36 cellular contexts compared by ENCODE assay signal in genomic region chr3:14241716-14242115, GRCh38.
"Had no signal": no experiment of that assay in that cellular context is flagged by ENCODE, and none has a peak within 500 bp of the region (broad histone marks: within the 10 kb centered on the region; RNA-seq: fewer than 3 reads in every experiment).

No MANE protein-coding gene starts in this region.

- H3K36me3 Mint-ChIP-seq: activated CD4-positive, alpha-beta memory T cell treated with anti-CD3 and anti-CD28 coated beads for 36 hours; activated naive CD4-positive, alpha-beta T cell treated with anti-CD3 and anti-CD28 coated beads, Interleukin-2, amount 10 ng/mL, durations not matched to agents 7 days and 5 days; activated naive CD4-positive, alpha-beta T cell treated with anti-CD3 and anti-CD28 coated beads, Interleukin-2, amount 50 U/mL, for 24 hours; activated naive CD8-positive, alpha-beta T cell; activated naive CD8-positive, alpha-beta T cell treated with anti-CD3 and anti-CD28 coated beads, Interleukin-2, amount 10 ng/mL, durations not matched to agents 7 days and 5 days; brain had no signal

- H3K4me1 Mint-ChIP-seq: activated B cell treated with CpG ODN at 0.5 μM for 24 hours; activated CD4-positive, alpha-beta T cell treated with anti-CD3 and anti-CD28 coated beads, Interleukin-2, amount 10 ng/mL, durations not matched to agents 24 days and 14 days; activated naive CD4-positive, alpha-beta T cell treated with anti-CD3 and anti-CD28 coated beads, Interleukin-2, amount 10 ng/mL, durations not matched to agents 7 days and 5 days; activated naive CD4-positive, alpha-beta T cell treated with anti-CD3 and anti-CD28 coated beads, Interleukin-2, amount 50 U/mL, for 24 hours; activated naive CD8-positive, alpha-beta T cell treated with anti-CD3 and anti-CD28 coated beads, Interleukin-2, amount 10 ng/mL, durations not matched to agents 7 days and 5 days; activated naive CD8-positive, alpha-beta T cell treated with anti-CD3 and anti-CD28 coated beads, Interleukin-2, amount 50 U/mL, for 24 hours; brain; central memory CD8-positive, alpha-beta T cell had no signal

- H3K4me1 ChIP-seq: ascending aorta had no signal

- H3K27me3 ChIP-seq: ascending aorta had no signal

- ATAC-seq: activated CD8-positive, alpha-beta T cell treated with anti-CD3 and anti-CD28 coated beads for 36 hours; activated naive CD8-positive, alpha-beta T cell treated with anti-CD3 and anti-CD28 coated beads, Interleukin-2, amount 50 U/mL, for 24 hours had no signal

- H3K9me3 ChIP-seq: ascending aorta had no signal

- H3K27ac ChIP-seq: ascending aorta, cardiac muscle cell, VCaP had no signal

- H3K9me3 Mint-ChIP-seq: activated B cell treated with CpG ODN at 0.5 μM for 24 hours; activated CD4-positive, alpha-beta memory T cell treated with anti-CD3 and anti-CD28 coated beads for 36 hours; activated CD4-positive, alpha-beta T cell treated with anti-CD3 and anti-CD28 coated beads, Interleukin-2, amount 10 ng/mL, durations not matched to agents 24 days and 14 days; activated CD8-positive, alpha-beta T cell treated with anti-CD3 and anti-CD28 coated beads for 36 hours; activated naive CD4-positive, alpha-beta T cell treated with anti-CD3 and anti-CD28 coated beads, Interleukin-2, amount 10 ng/mL, durations not matched to agents 7 days and 5 days; activated naive CD4-positive, alpha-beta T cell treated with anti-CD3 and anti-CD28 coated beads, Interleukin-2, amount 50 U/mL, for 24 hours; activated naive CD8-positive, alpha-beta T cell treated with anti-CD3 and anti-CD28 coated beads, Interleukin-2, amount 10 ng/mL, durations not matched to agents 7 days and 5 days; activated naive CD8-positive, alpha-beta T cell treated with anti-CD3 and anti-CD28 coated beads, Interleukin-2, amount 50 U/mL, for 24 hours; activated T-helper 2 cell treated with anti-CD3 and anti-CD28 coated beads, Interferon-gamma antibody, Interleukin-2, Interleukin-4, amounts not matched to agents 10 μg/mL and 5 μg/mL and 100 μg/mL, durations not matched to agents 14 hours and 24 hours and 36 hours; brain; central memory CD8-positive, alpha-beta T cell; T-helper 1 cell treated with Interleukin-12 subunit alpha and Interleukin-12 subunit beta and Interleukin-4 antibody, amounts not matched to agents 30 μg/mL and 1 μg/mL, for 36 hours; T-helper 2 cell treated with Interferon-gamma antibody and Interleukin-4, amounts not matched to agents 5 μg/mL and 100 μg/mL, for 36 hours had no signal

- H3K4me3 ChIP-seq: ascending aorta, cardiac muscle cell had no signal

- H3K36me3 ChIP-seq: ascending aorta, cardiac muscle cell had no signal

- DNase-seq: activated B cell treated with CpG ODN at 0.5 μM for 24 hours; activated CD4-positive, alpha-beta memory T cell treated with anti-CD3 and anti-CD28 coated beads for 36 hours; activated CD4-positive, alpha-beta T cell treated with anti-CD3 and anti-CD28 coated beads for 4 hours; activated CD4-positive, alpha-beta T cell treated with anti-CD3 and anti-CD28 coated beads, Interleukin-2, amount 10 ng/mL, durations not matched to agents 24 days and 14 days; activated CD4-positive, alpha-beta T cell treated with anti-CD3 and anti-CD28 coated beads, Interleukin-2, amount 50 U/mL, for 1 hour; activated CD4-positive, alpha-beta T cell treated with anti-CD3 and anti-CD28 coated beads, Interleukin-2, amount 50 U/mL, for 4 hours; activated CD4-positive, CD25-positive, alpha-beta regulatory T cell treated with anti-CD3 and anti-CD28 coated beads, Interleukin-2, amount 50 U/mL, for 72 hours; activated CD8-positive, alpha-beta memory T cell treated with anti-CD3 and anti-CD28 coated beads, Interleukin-2, amount 50 U/mL, for 4 hours; activated CD8-positive, alpha-beta T cell treated with anti-CD3 and anti-CD28 coated beads for 36 hours; activated effector memory CD4-positive, alpha-beta T cell treated with Interleukin-2 at 50 U/mL for 16 hours; activated gamma-delta T cell; activated naive CD4-positive, alpha-beta T cell treated with anti-CD3 and anti-CD28 coated beads, Interleukin-2, amount 10 ng/mL, durations not matched to agents 7 days and 5 days; activated naive CD4-positive, alpha-beta T cell treated with Interleukin-2 at 50 U/mL for 16 hours; activated naive CD8-positive, alpha-beta T cell treated with anti-CD3 and anti-CD28 coated beads, Interleukin-2, amount 10 ng/mL, durations not matched to agents 7 days and 5 days; activated naive CD8-positive, alpha-beta T cell treated with anti-CD3 and anti-CD28 coated beads, Interleukin-2, amount 50 U/mL, for 24 hours; activated T-cell treated with anti-CD3 and anti-CD28 coated beads for 4 hours; activated T-cell treated with anti-CD3 and anti-CD28 coated beads, Interleukin-2, amount 50 U/mL, for 1 hour; activated T-cell treated with anti-CD3 and anti-CD28 coated beads, Interleukin-2, amount 50 U/mL, for 48 hours; amygdala; anterior cingulate cortex; caudate nucleus; T-helper 1 cell; T-helper 2 cell; T-helper 9 cell had no signal

- H3K4me3 Mint-ChIP-seq: activated B cell treated with CpG ODN at 0.5 μM for 24 hours; activated CD4-positive, alpha-beta memory T cell treated with anti-CD3 and anti-CD28 coated beads for 36 hours; activated CD4-positive, alpha-beta T cell treated with anti-CD3 and anti-CD28 coated beads, Interleukin-2, amount 10 ng/mL, durations not matched to agents 24 days and 14 days; activated CD8-positive, alpha-beta T cell treated with anti-CD3 and anti-CD28 coated beads for 36 hours; activated naive CD4-positive, alpha-beta T cell treated with anti-CD3 and anti-CD28 coated beads, Interleukin-2, amount 10 ng/mL, durations not matched to agents 7 days and 5 days; activated naive CD4-positive, alpha-beta T cell treated with anti-CD3 and anti-CD28 coated beads, Interleukin-2, amount 50 U/mL, for 24 hours; activated naive CD8-positive, alpha-beta T cell; activated naive CD8-positive, alpha-beta T cell treated with anti-CD3 and anti-CD28 coated beads, Interleukin-2, amount 10 ng/mL, durations not matched to agents 7 days and 5 days; activated naive CD8-positive, alpha-beta T cell treated with anti-CD3 and anti-CD28 coated beads, Interleukin-2, amount 50 U/mL, for 24 hours; brain; central memory CD8-positive, alpha-beta T cell; T-helper 1 cell treated with Interleukin-12 subunit alpha and Interleukin-12 subunit beta and Interleukin-4 antibody, amounts not matched to agents 30 μg/mL and 1 μg/mL, for 36 hours; T-helper 2 cell treated with Interferon-gamma antibody and Interleukin-4, amounts not matched to agents 5 μg/mL and 100 μg/mL, for 36 hours had no signal

- H3K27me3 Mint-ChIP-seq: activated naive CD8-positive, alpha-beta T cell; activated naive CD8-positive, alpha-beta T cell treated with anti-CD3 and anti-CD28 coated beads, Interleukin-2, amount 50 U/mL, for 24 hours had no signal

- H3K27ac Mint-ChIP-seq: activated B cell treated with CpG ODN at 0.5 μM for 24 hours; activated CD4-positive, alpha-beta memory T cell treated with anti-CD3 and anti-CD28 coated beads for 36 hours; activated CD4-positive, alpha-beta T cell treated with anti-CD3 and anti-CD28 coated beads, Interleukin-2, amount 10 ng/mL, durations not matched to agents 24 days and 14 days; activated CD8-positive, alpha-beta T cell treated with anti-CD3 and anti-CD28 coated beads for 36 hours; activated naive CD4-positive, alpha-beta T cell treated with anti-CD3 and anti-CD28 coated beads, Interleukin-2, amount 10 ng/mL, durations not matched to agents 7 days and 5 days; activated naive CD4-positive, alpha-beta T cell treated with anti-CD3 and anti-CD28 coated beads, Interleukin-2, amount 50 U/mL, for 24 hours; activated naive CD8-positive, alpha-beta T cell; activated naive CD8-positive, alpha-beta T cell treated with anti-CD3 and anti-CD28 coated beads, Interleukin-2, amount 10 ng/mL, durations not matched to agents 7 days and 5 days; activated naive CD8-positive, alpha-beta T cell treated with anti-CD3 and anti-CD28 coated beads, Interleukin-2, amount 50 U/mL, for 24 hours; activated T-helper 2 cell treated with anti-CD3 and anti-CD28 coated beads, Interferon-gamma antibody, Interleukin-2, Interleukin-4, amounts not matched to agents 10 μg/mL and 5 μg/mL and 100 μg/mL, durations not matched to agents 14 hours and 24 hours and 36 hours; brain; T-helper 1 cell treated with Interleukin-12 subunit alpha and Interleukin-12 subunit beta and Interleukin-4 antibody, amounts not matched to agents 30 μg/mL and 1 μg/mL, for 36 hours; T-helper 2 cell treated with Interferon-gamma antibody and Interleukin-4, amounts not matched to agents 5 μg/mL and 100 μg/mL, for 36 hours had no signal

- FAIRE-seq: bronchial epithelial cell, TTC549 had no signal
